8 cellular contexts compared by ENCODE assay signal in genomic region chr9:105244274-105244995, GRCh38. TPM values are rescaled to one million over a fixed set of nuclear protein-coding genes. Genes with fewer than 3 reads are reported as not detected.
A peak's percentile ranks its signal among the peaks of the same experiment; 100 is the strongest.
DNase-seq lines count a peak whose midpoint lies in the region; ATAC-seq and TF ChIP-seq lines count a peak whose summit lies in the region.

Gene SLC44A1, plus strand, starts transcription at chr9:105244651. Its CDS starts 218 bp downstream, at chr9:105244869.

- H3K36me3 ChIP-seq in psoas muscle (ENCODE audit: insufficient read depth in 1 of 2, low read depth in 1 of 2) (no peaks in the 10 kb centered on the region), urinary bladder (ENCODE audit: insufficient read depth) (no peaks in the 10 kb centered on the region)

- H3K9me3 Mint-ChIP-seq in T-helper 1 cell treated with Interleukin-12 subunit alpha and Interleukin-12 subunit beta and Interleukin-4 antibody, amounts not matched to agents 30 μg/mL and 1 μg/mL, for 36 hours, result no peaks in the 10 kb centered on the region

- peak within 1 kb of the TSS; percentile 92 for H3K4me3 Mint-ChIP-seq in T-helper 1 cell treated with Interleukin-12 subunit alpha and Interleukin-12 subunit beta and Interleukin-4 antibody, amounts not matched to agents 30 μg/mL and 1 μg/mL, for 36 hours

- peaks cover 77% of the 10 kb centered on the region for H3K27me3 Mint-ChIP-seq in T-helper 1 cell treated with Interleukin-12 subunit alpha and Interleukin-12 subunit beta and Interleukin-4 antibody, amounts not matched to agents 30 μg/mL and 1 μg/mL, for 36 hours (ENCODE audit: low read depth)

- peak; percentile 31 for TF ChIP-seq POLR2A in GM15510 (IDR thresholded peaks at IDR 0.05; ENCODE audit: borderline replicate concordance, extremely low read depth, insufficient read length)

- ATAC-seq in HG02884 (IDR thresholded peaks at IDR 0.05; ENCODE audit: unreplicated experiment), result peak; percentile 86
- ATAC-seq in left ventricle myocardium superior, result peak; percentile 97
- peak; percentile 98 to 99 (median 99) for ATAC-seq in psoas muscle

- peak within 1 kb of the TSS; percentile 76 for H3K27ac Mint-ChIP-seq in T-helper 1 cell treated with Interleukin-12 subunit alpha and Interleukin-12 subunit beta and Interleukin-4 antibody, amounts not matched to agents 30 μg/mL and 1 μg/mL, for 36 hours

- H3K27me3 ChIP-seq in psoas muscle (ENCODE audit: insufficient read depth in 3 of 3, low read length in 2 of 3), result no peaks in the 10 kb centered on the region

- H3K4me3 ChIP-seq in psoas muscle (peak within 1 kb of the TSS; percentile 83), urinary bladder (ENCODE audit: low read depth, low read length) (peak within 1 kb of the TSS; percentile 90)

- DNase-seq in NCI-H146 treated with DMSO at 0.1 percent for 48 hours (lab: John Stamatoyannopoulos, UW; ENCODE audit: unreplicated experiment) (peak; percentile 73), left ventricle myocardium superior (peak; percentile 99), psoas muscle (peak; percentile 99)

- peaks cover 9% of the 10 kb centered on the region for H3K4me1 ChIP-seq in psoas muscle
- H3K4me1 ChIP-seq in urinary bladder (ENCODE audit: insufficient read depth), result no peaks in the 10 kb centered on the region

- peak; percentile 16 for TF ChIP-seq CTCF in psoas muscle (IDR thresholded peaks at IDR 0.05)

- intact Hi-C loops in left ventricle myocardium superior (cut with micrococcal nuclease) (no loop called here), psoas muscle (cut with DNase I) (loop anchor here in 1 of 2 donors (5.0 kb wide), 1 partner anchor 317 kb away; the partner anchor contains the start of gene ABCA1)

- no peaks in the 10 kb centered on the region for H3K9me3 ChIP-seq in psoas muscle

- WGBS in psoas muscle, 3 donors, result 0 to 1% (median 0%) methylated on average over 56 to 102 of the region's 102 CpGs
- WGBS in urinary bladder, result under 1% methylated on average over 99 of the region's 102 CpGs

- peaks cover 23% of the 10 kb centered on the region for H3K4me1 Mint-ChIP-seq in T-helper 1 cell treated with Interleukin-12 subunit alpha and Interleukin-12 subunit beta and Interleukin-4 antibody, amounts not matched to agents 30 μg/mL and 1 μg/mL, for 36 hours (ENCODE audit: low read depth)

- H3K36me3 Mint-ChIP-seq in T-helper 1 cell treated with Interleukin-12 subunit alpha and Interleukin-12 subunit beta and Interleukin-4 antibody, amounts not matched to agents 30 μg/mL and 1 μg/mL, for 36 hours (ENCODE audit: low read depth), result no peaks in the 10 kb centered on the region

- H3K27ac ChIP-seq in angular gyrus (ENCODE audit: low read depth, low read length), result peak within 1 kb of the TSS; percentile 95
- H3K27ac ChIP-seq in psoas muscle, result peak within 1 kb of the TSS; percentile 80
- peak within 1 kb of the TSS; percentile 87 for H3K27ac ChIP-seq in urinary bladder (ENCODE audit: low read depth)

RNA-seq across cellular contexts. Expression of gene SLC44A1, which starts in this region (rescaled TPM):
- total RNA-seq in left ventricle myocardium superior (14.3 TPM), psoas muscle (10 to 100 TPM in 2 of 4 donors, 1 to 10 TPM in 2; 7.0 to 18.9 (median 9.8) TPM), urinary bladder (57.4 TPM)
- polyA plus RNA-seq in psoas muscle (1 to 10 TPM; 3.3 to 6.3 (median 4.0) TPM), urinary bladder (24.8 TPM)

Comparison
In these comparisons a context has a peak if more than half of its experiments do, and no peak if none do; other contexts are left out.
1. Peak in every context shown above with its lines: DNase-seq, ATAC-seq, H3K4me3 ChIP-seq and H3K27ac ChIP-seq.